Comparison of ENCODE assay signal across 10 cellular contexts in the genomic region with DNA sequence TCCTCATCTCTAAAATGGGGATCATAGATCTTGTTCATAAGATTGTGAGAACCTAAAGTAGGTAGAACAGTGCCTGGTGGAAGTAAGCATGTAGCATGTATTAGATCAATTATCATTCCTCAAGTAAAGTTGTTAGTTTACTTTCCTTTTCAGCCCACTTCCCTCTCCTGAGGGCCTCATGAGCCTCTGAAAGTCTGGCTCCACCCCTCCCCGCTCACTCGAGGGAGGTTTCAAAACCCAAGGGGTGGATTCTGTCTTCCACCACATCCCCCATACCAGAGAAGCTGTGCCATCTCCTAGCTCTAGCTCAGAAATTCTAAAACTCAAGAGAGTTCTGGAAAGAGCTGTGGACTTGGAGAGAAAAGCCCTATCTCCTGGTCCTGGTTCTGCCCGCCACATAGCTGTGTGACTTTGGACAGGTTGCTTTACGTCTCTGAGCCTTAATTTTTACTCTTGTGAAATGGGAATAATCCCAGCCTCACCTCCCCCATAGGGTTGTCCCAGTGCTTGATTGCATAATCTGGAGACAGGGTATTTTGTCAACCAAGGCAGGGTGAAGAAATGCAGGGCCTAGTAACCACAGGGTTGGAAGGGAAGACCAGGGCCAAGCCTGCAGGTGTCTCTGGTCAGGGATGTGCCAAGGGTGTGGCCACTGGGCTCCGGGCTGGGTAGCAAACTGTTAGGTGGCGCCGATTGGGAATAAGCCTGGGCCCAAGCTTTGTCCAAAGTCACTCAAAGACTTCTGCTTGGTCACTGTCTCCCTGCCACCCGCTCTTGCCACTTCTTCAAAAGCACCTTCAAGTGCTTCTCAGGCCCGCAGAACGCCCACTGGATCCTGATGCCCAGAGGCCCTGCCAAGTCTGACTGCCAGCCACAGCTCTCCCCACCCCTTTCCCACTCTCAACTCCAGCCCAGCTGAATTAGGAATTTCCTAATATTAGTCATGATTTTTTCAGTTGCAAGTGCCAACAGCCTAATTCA. TPM values are rescaled to one million over a fixed set of nuclear protein-coding genes. Genes with fewer than 3 reads are reported as not detected.
DNase-seq lines count a peak whose midpoint lies in the region; TF ChIP-seq lines count a peak whose summit lies in the region.
"Had no signal": no experiment of that assay in that cellular context is flagged by ENCODE, and none has a peak within 500 bp of the region (broad histone marks: within the 10 kb centered on the region; RNA-seq: fewer than 3 reads in every experiment).

No MANE protein-coding gene starts in this region.

- peaks cover 22% of the 10 kb centered on the region for H3K9me3 Mint-ChIP-seq in activated naive CD4-positive, alpha-beta T cell treated with anti-CD3 and anti-CD28 coated beads for 36 hours
- H3K9me3 Mint-ChIP-seq in H9 = peaks cover 22 to 23% of the 10 kb centered on the region in 2 experiments
- H3K9me3 Mint-ChIP-seq: activated naive CD4-positive, alpha-beta T cell treated with anti-CD3 and anti-CD28 coated beads, Interleukin-2, amount 50 U/mL, for 24 hours had no signal

- no peak overlapping the region for H3T11ph ChIP-seq in H9 (ENCODE audit: low read length)

- no peak overlapping the region for H3K4ac ChIP-seq in H9 (ENCODE audit: low read depth, low read length)

- H3K14ac ChIP-seq in H9 (ENCODE audit: insufficient read depth, low read length) = no peak overlapping the region

- no CpG with 5 or more reads among the region's 10 CpGs for WGBS in H9 (ENCODE audit: extremely low coverage, insufficient read length, low lambda C conversion rate)

- no peak overlapping the region for H2BK120ac ChIP-seq in H9 (ENCODE audit: low read depth, low read length, poor library complexity, severe bottlenecking)

- H3K23ac ChIP-seq in H9 (ENCODE audit: insufficient read length, low read depth, low read length) = no peak overlapping the region

- H4K20me1 ChIP-seq in H9 (ENCODE audit: control insufficient read depth, insufficient read depth, insufficient read length) = no peaks in the 10 kb centered on the region

- no peaks in the 10 kb centered on the region for H3K23me2 ChIP-seq in H9 (ENCODE audit: insufficient read length, low read depth, low read length, poor library complexity, severe bottlenecking)

- H3K36me3 ChIP-seq in adipocyte (ENCODE audit: control insufficient read depth, insufficient read depth, low read length, severe bottlenecking) = no peaks in the 10 kb centered on the region
- no peaks in the 10 kb centered on the region for H3K36me3 ChIP-seq in uterus

- intact Hi-C loops in activated naive CD4-positive, alpha-beta T cell treated with anti-CD3 and anti-CD28 coated beads for 36 hours (cut with micrococcal nuclease) = no loop called here
- intact Hi-C loops in uterus (cut with DNase I; ENCODE audit: low total_unique reads) = no loop called here

- H3K4me2 ChIP-seq in H9 (ENCODE audit: insufficient read depth, insufficient read length, low read length) = no peak overlapping the region

- CTCF ChIA-PET in activated naive CD4-positive, alpha-beta T cell treated with anti-CD3 and anti-CD28 coated beads for 36 hours (lab: Charles Lee) = interaction anchor here (0.7 to 4.2 kb wide), 3 partner anchors 9 to 76 kb away, joined by 3 to 20 read pairs (median 9); a partner anchor contains a TSS

- H3K9ac ChIP-seq in adipocyte (ENCODE audit: low read length) = peak overlapping the region; percentile 81
- H3K9ac ChIP-seq in H9 (ENCODE audit: extremely low read depth, insufficient read length, low read length) = no peak overlapping the region

- H3K4me1 ChIP-seq in adipocyte (ENCODE audit: control insufficient read depth, insufficient read depth, low read length) = peaks cover 63% of the 10 kb centered on the region
- H3K4me1 ChIP-seq in uterus = peaks cover 9 to 17% of the 10 kb centered on the region in 2 donors
- no peaks in the 10 kb centered on the region for H3K4me1 ChIP-seq in H9 (ENCODE audit: insufficient read depth, low read length)

- no peak overlapping the region for H3K27ac Mint-ChIP-seq in activated naive CD4-positive, alpha-beta T cell treated with anti-CD3 and anti-CD28 coated beads for 36 hours
- H3K27ac Mint-ChIP-seq in H9 = no peak overlapping the region
- H3K27ac Mint-ChIP-seq: activated naive CD4-positive, alpha-beta T cell treated with anti-CD3 and anti-CD28 coated beads, Interleukin-2, amount 50 U/mL, for 24 hours had no signal

- no peak overlapping the region for H2BK12ac ChIP-seq in H9 (ENCODE audit: insufficient read length, low read depth, low read length)

- H3K56ac ChIP-seq in H9 (ENCODE audit: insufficient read length, low read depth, low read length) = no peak overlapping the region

- no peak overlapping the region for H4K8ac ChIP-seq in H9 (replicated peaks; ENCODE audit: insufficient read length, low read depth, low read length)

- H3K4me3 Mint-ChIP-seq in activated naive CD4-positive, alpha-beta T cell treated with anti-CD3 and anti-CD28 coated beads for 36 hours = no peak overlapping the region
- H3K4me3 Mint-ChIP-seq in H9 = no peak overlapping the region
- H3K4me3 Mint-ChIP-seq: activated naive CD4-positive, alpha-beta T cell treated with anti-CD3 and anti-CD28 coated beads, Interleukin-2, amount 50 U/mL, for 24 hours had no signal

- no peaks in the 10 kb centered on the region for H3K27me3 Mint-ChIP-seq in activated naive CD4-positive, alpha-beta T cell treated with anti-CD3 and anti-CD28 coated beads for 36 hours (ENCODE audit: low read depth)
- H3K27me3 Mint-ChIP-seq in H9 (ENCODE audit: low read depth) = peaks cover 6% of the 10 kb centered on the region

- H3K79me1 ChIP-seq in H9 (ENCODE audit: insufficient read depth, low read depth, low read length, poor library complexity, severe bottlenecking) = no peaks in the 10 kb centered on the region

- no peak overlapping the region for H2AK5ac ChIP-seq in H9 (ENCODE audit: insufficient read length, low read length)

- no peak overlapping the region for H2BK15ac ChIP-seq in H9 (ENCODE audit: low read depth, low read length)

- H3K9me3 ChIP-seq in adipocyte (ENCODE audit: control insufficient read depth, low read length) (no peaks in the 10 kb centered on the region), uterus (peaks cover 0 to 3% of the 10 kb centered on the region in 2 donors), H9 (ENCODE audit: control insufficient read depth, low read depth, low read length) (peaks cover 8% of the 10 kb centered on the region)

- H3K18ac ChIP-seq in H9 (ENCODE audit: insufficient read length, low read depth, low read length) = no peak overlapping the region

- no peak overlapping the region for H2BK20ac ChIP-seq in H9 (ENCODE audit: low read depth, low read length, poor library complexity, severe bottlenecking)

- no peak overlapping the region for H2BK5ac ChIP-seq in H9 (ENCODE audit: insufficient read length, low read length)

- DNase-seq in activated naive CD4-positive, alpha-beta T cell treated with anti-CD3 and anti-CD28 coated beads for 36 hours = peak; percentile 23
- DNase-seq in activated naive CD4-positive, alpha-beta T cell treated with Interleukin-2 at 50 U/mL for 16 hours = no peak
- DNase-seq in adipocyte (ENCODE audit: low read depth) = peak; percentile 83
- peak; percentile 51 for DNase-seq in kidney tubule cell (ENCODE audit: low spot score)
- peak; percentile 68 to 74 for DNase-seq in uterus
- no peak for DNase-seq in NCI-H345 (lab: John Stamatoyannopoulos, UW)
- no peak for DNase-seq in H9
- no peak for DNase-seq in NCI-H774 (lab: John Stamatoyannopoulos, UW)
- DNase-seq: NCI-H526 had no signal

- H4K91ac ChIP-seq in H9 (ENCODE audit: insufficient read length, low read depth, low read length) = no peak overlapping the region

- H3K27ac ChIP-seq in uterus = peak overlapping the region; percentile 79 to 80
- no peak overlapping the region for H3K27ac ChIP-seq in H9 (ENCODE audit: insufficient read length, low read depth, low read length)

- TF ChIP-seq POLR2A in uterus (IDR thresholded peaks at IDR 0.05) = peak in 1 of 2 donors; percentile 6

- peaks cover 16% of the 10 kb centered on the region for H3K4me1 Mint-ChIP-seq in activated naive CD4-positive, alpha-beta T cell treated with anti-CD3 and anti-CD28 coated beads for 36 hours (ENCODE audit: low read depth)
- peaks cover 26 to 32% of the 10 kb centered on the region in 2 experiments for H3K4me1 Mint-ChIP-seq in H9

- H3K4me3 ChIP-seq in adipocyte (ENCODE audit: low read length) (peak overlapping the region; percentile 58), uterus (no peak overlapping the region)

- no peaks in the 10 kb centered on the region for H3K79me2 ChIP-seq in H9 (ENCODE audit: insufficient read depth, low read length)

- TF ChIP-seq CTCF in uterus (IDR thresholded peaks at IDR 0.05) (no peak), H9 (conservative IDR thresholded peaks at IDR 0.05) (no peak)

- no peaks in the 10 kb centered on the region for H3K36me3 Mint-ChIP-seq in activated naive CD4-positive, alpha-beta T cell treated with anti-CD3 and anti-CD28 coated beads for 36 hours (ENCODE audit: low read depth)
- peaks cover 8 to 19% (median 13%) of the 10 kb centered on the region in 3 experiments; a peak in 6 of 7 replicates for H3K36me3 Mint-ChIP-seq in H9 (ENCODE audit: insufficient read depth in 1 of 3, low read depth in 3 of 3)

- H4K5ac ChIP-seq in H9 (ENCODE audit: insufficient read length, low read depth, low read length) = no peak overlapping the region

- H3K27me3 ChIP-seq in adipocyte (replicated peaks; ENCODE audit: control insufficient read depth, insufficient read depth, low read length) (no peaks in the 10 kb centered on the region), uterus (no peaks in the 10 kb centered on the region), H9 (ENCODE audit: insufficient read depth, low read length) (no peaks in the 10 kb centered on the region)

- no peak overlapping the region for H2AFZ ChIP-seq in H9 (ENCODE audit: low read length)

RNA-seq across cellular contexts. Expression of a gene that starts 20.4 kb away (rescaled TPM):
- 1 to 10 TPM in 1 of 2 experiments, under 1 TPM in 1; 0.95 to 1.7 TPM for total RNA-seq in activated naive CD4-positive, alpha-beta T cell treated with anti-CD3 and anti-CD28 coated beads for 36 hours
- total RNA-seq in uterus (1,000 to 10,000 TPM in 1 of 4 donors, 100 to 1,000 TPM in 2, 10 to 100 TPM in 1; 59.4 to 4,880 (median 491) TPM), H9 (2021) (104 and 112 TPM in 2 replicates)

RNA-seq across cellular contexts. Expression of a gene that starts 52.5 kb away (rescaled TPM):
- total RNA-seq in activated naive CD4-positive, alpha-beta T cell treated with anti-CD3 and anti-CD28 coated beads for 36 hours = not detected
- under 1 TPM in 2 of 4 donors, not detected in 2; 0.07 to 0.91 TPM for total RNA-seq in uterus
- 10.9 and 11.2 TPM in 2 replicates for total RNA-seq in H9 (2021)

RNA-seq across cellular contexts. Expression of a gene that starts 56.0 kb away (rescaled TPM):
- total RNA-seq in activated naive CD4-positive, alpha-beta T cell treated with anti-CD3 and anti-CD28 coated beads for 36 hours = under 1 TPM in 1 of 2 experiments, not detected in 1; 0.14 TPM
- total RNA-seq in uterus = 100 to 1,000 TPM in 1 of 4 donors, 10 to 100 TPM in 1, under 1 TPM in 1, not detected in 1; 0.90 to 119 (median 19.6) TPM
- total RNA-seq in H9 (2021) = 0.24 TPM in 1 of 2 replicates, not detected in the other

Comparison
In these comparisons a context has a peak if more than half of its experiments do, and no peak if none do; other contexts are left out.
1. DNase-seq: peak in activated naive CD4-positive, alpha-beta T cell treated with anti-CD3 and anti-CD28 coated beads for 36 hours (single experiment), adipocyte (single experiment), kidney tubule cell (single experiment) and uterus (2 of 2); none in activated naive CD4-positive, alpha-beta T cell treated with Interleukin-2 at 50 U/mL for 16 hours (single experiment), NCI-H345 (single experiment), H9 (single experiment) and NCI-H774 (single experiment).
2. RNA of a gene that starts 20.4 kb away (total RNA-seq): 59.4 to 4,880 TPM in uterus and 104 to 112 TPM in H9; 0.95 to 1.7 TPM in activated naive CD4-positive, alpha-beta T cell treated with anti-CD3 and anti-CD28 coated beads for 36 hours; every median in the first group is over 10 times any median in the second.